ENCODE assay signal across 18 cellular contexts in genomic region chr3:171086914-171087313, GRCh38.
"Had no signal": no experiment of that assay in that cellular context is flagged by ENCODE, and none has a peak within 500 bp of the region (broad histone marks: within the 10 kb centered on the region; RNA-seq: fewer than 3 reads in every experiment).

No MANE protein-coding gene starts in this region.

- H3K36me3 Mint-ChIP-seq: naive B cell had no signal

- ATAC-seq: effector memory CD8-positive, alpha-beta T cell; left cardiac atrium had no signal

- H3K4me1 Mint-ChIP-seq: naive B cell had no signal

- H3K4me3 ChIP-seq: cardiac muscle cell, mucosa of descending colon, spleen, tibial artery had no signal

- H3K9me3 ChIP-seq: mucosa of descending colon, spleen, tibial artery had no signal

- H3K4me1 ChIP-seq: spleen had no signal

- H3K27me3 Mint-ChIP-seq: activated CD4-positive, alpha-beta T cell treated with anti-CD3 and anti-CD28 coated beads, Interleukin-2, amount 10 ng/mL, durations not matched to agents 7 days and 5 days; activated naive CD8-positive, alpha-beta T cell treated with anti-CD3 and anti-CD28 coated beads for 36 hours; effector memory CD8-positive, alpha-beta T cell; naive B cell had no signal

- H3K9me3 Mint-ChIP-seq: activated CD4-positive, alpha-beta T cell treated with anti-CD3 and anti-CD28 coated beads, Interleukin-2, amount 10 ng/mL, durations not matched to agents 7 days and 5 days; activated naive CD8-positive, alpha-beta T cell treated with anti-CD3 and anti-CD28 coated beads for 36 hours; effector memory CD8-positive, alpha-beta T cell; naive B cell; neural crest cell had no signal

- H3K4me3 Mint-ChIP-seq: activated CD4-positive, alpha-beta T cell treated with anti-CD3 and anti-CD28 coated beads, Interleukin-2, amount 10 ng/mL, durations not matched to agents 7 days and 5 days; activated naive CD8-positive, alpha-beta T cell treated with anti-CD3 and anti-CD28 coated beads for 36 hours; effector memory CD8-positive, alpha-beta T cell; naive B cell; neural crest cell had no signal

- H3K27ac ChIP-seq: cardiac muscle cell, spleen, tibial artery had no signal

- DNase-seq: activated CD4-positive, alpha-beta T cell treated with anti-CD3 and anti-CD28 coated beads, Interleukin-2, amount 10 ng/mL, durations not matched to agents 7 days and 5 days; activated CD8-positive, alpha-beta memory T cell treated with anti-CD3 and anti-CD28 coated beads for 24 hours; activated CD8-positive, alpha-beta memory T cell treated with anti-CD3 and anti-CD28 coated beads, Interleukin-2, amount 50 U/mL, for 48 hours; activated gamma-delta T cell treated with Interleukin-2 at 50 U/mL for 16 hours; activated naive CD8-positive, alpha-beta T cell treated with anti-CD3 and anti-CD28 coated beads for 36 hours; amniotic stem cell; dermis blood vessel endothelial cell; effector memory CD8-positive, alpha-beta T cell; left cardiac atrium; mesenchymal stem cell; mucosa of descending colon; naive B cell; retina; spleen; stimulated activated naive CD4-positive, alpha-beta T cell treated with Interleukin-2 at 50 U/mL for 16 hours; tibial artery had no signal

- H3K27me3 ChIP-seq: cardiac muscle cell, spleen, tibial artery had no signal

- H3K27ac Mint-ChIP-seq: activated CD4-positive, alpha-beta T cell treated with anti-CD3 and anti-CD28 coated beads, Interleukin-2, amount 10 ng/mL, durations not matched to agents 7 days and 5 days; activated naive CD8-positive, alpha-beta T cell treated with anti-CD3 and anti-CD28 coated beads for 36 hours; effector memory CD8-positive, alpha-beta T cell; naive B cell had no signal
